In genomic region chr11:1669546-1670218, GRCh38 we compare ENCODE assay signal across 1 cellular context.
TF ChIP-seq lines count a peak whose summit lies in the region.

No MANE protein-coding gene starts in this region.

TF ChIP-seq in HepG2, 621 proteins besides CTCF, POLR2A, EP300 and RAD21:
- TF ChIP-seq SMC3 (IDR thresholded peaks at IDR 0.05; ENCODE audit: low read length) (no peak), ELF3 (CRISPR knock-in tag; IDR thresholded peaks at IDR 0.05) (no peak), MXD1 (CRISPR knock-in tag; IDR thresholded peaks at IDR 0.05) (no peak), ZSCAN20 (CRISPR knock-in tag; IDR thresholded peaks at IDR 0.05; ENCODE audit: borderline replicate concordance) (no peak), BRD4 (CRISPR knock-in tag; IDR thresholded peaks at IDR 0.05) (0 out of 2 replicates have a peak, but pooled peaks have one; percentile 26), ZBTB38 (CRISPR knock-in tag; IDR thresholded peaks at IDR 0.05) (peak; percentile 61), ZNF543 (CRISPR knock-in tag; IDR thresholded peaks at IDR 0.05) (no peak), HOXA3 (CRISPR knock-in tag; IDR thresholded peaks at IDR 0.05) (0 out of 2 replicates have a peak, but pooled peaks have one; percentile 24)
- TF ChIP-seq, protein P1, sequence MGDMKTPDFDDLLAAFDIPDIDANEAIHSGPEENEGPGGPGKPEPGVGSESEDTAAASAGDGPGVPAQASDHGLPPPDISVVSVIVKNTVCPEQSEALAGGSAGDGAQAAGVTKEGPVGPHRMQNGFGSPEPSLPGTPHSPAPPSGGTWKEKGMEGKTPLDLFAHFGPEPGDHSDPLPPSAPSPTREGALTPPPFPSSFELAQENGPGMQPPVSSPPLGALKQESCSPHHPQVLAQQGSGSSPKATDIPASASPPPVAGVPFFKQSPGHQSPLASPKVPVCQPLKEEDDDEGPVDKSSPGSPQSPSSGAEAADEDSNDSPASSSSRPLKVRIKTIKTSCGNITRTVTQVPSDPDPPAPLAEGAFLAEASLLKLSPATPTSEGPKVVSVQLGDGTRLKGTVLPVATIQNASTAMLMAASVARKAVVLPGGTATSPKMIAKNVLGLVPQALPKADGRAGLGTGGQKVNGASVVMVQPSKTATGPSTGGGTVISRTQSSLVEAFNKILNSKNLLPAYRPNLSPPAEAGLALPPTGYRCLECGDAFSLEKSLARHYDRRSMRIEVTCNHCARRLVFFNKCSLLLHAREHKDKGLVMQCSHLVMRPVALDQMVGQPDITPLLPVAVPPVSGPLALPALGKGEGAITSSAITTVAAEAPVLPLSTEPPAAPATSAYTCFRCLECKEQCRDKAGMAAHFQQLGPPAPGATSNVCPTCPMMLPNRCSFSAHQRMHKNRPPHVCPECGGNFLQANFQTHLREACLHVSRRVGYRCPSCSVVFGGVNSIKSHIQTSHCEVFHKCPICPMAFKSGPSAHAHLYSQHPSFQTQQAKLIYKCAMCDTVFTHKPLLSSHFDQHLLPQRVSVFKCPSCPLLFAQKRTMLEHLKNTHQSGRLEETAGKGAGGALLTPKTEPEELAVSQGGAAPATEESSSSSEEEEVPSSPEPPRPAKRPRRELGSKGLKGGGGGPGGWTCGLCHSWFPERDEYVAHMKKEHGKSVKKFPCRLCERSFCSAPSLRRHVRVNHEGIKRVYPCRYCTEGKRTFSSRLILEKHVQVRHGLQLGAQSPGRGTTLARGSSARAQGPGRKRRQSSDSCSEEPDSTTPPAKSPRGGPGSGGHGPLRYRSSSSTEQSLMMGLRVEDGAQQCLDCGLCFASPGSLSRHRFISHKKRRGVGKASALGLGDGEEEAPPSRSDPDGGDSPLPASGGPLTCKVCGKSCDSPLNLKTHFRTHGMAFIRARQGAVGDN (CRISPR knock-in tag; IDR thresholded peaks at IDR 0.05), result peak; percentile 77
